Comparison of ENCODE assay signal across 1 cellular context in the genomic region with DNA sequence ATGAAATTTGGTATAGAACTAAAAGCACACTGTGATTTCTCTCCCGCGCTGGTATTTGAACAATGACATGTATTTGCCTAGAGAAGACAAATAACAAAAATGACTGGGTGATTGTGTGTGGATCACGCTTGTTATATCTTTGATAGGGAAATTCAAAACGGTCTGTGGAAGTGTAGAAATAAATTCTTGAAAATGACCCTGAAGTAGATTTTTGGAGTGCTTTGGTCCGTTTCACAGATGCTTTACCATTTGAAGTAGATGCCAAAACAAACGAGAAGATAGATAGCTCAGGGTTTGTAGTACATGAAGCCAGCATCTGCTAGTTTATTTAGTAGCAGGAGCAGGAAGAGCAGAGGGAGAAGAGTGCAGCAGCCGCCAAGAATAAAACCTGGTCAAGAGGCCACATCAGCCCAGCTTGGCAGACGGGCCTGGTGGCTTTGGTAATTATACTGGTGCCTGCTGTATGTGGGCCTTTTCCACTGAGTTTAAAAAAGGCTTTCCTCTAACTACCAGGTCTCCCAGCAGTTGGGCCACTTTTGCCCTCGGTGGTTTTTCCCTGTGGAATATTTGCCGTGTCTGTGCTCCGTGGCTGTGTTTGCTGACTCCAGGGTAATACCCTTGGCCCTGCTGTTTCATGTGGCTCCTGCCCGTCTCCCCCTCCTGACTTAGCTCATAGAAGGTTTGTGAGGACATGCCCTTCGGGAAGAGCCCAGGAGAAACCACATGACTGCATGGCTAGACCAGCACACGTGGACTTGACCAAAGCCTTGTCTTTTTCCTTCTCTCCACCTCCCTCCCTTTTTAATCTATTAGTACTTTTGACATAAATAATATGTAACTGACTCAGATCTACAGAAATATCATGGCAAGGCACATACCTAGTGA.
TF ChIP-seq lines count a peak whose summit lies in the region.

No MANE protein-coding gene starts in this region.

TF ChIP-seq in H1, 55 proteins besides CTCF, POLR2A, EP300 and RAD21 (continued from another document):
- TF ChIP-seq, protein P1, sequence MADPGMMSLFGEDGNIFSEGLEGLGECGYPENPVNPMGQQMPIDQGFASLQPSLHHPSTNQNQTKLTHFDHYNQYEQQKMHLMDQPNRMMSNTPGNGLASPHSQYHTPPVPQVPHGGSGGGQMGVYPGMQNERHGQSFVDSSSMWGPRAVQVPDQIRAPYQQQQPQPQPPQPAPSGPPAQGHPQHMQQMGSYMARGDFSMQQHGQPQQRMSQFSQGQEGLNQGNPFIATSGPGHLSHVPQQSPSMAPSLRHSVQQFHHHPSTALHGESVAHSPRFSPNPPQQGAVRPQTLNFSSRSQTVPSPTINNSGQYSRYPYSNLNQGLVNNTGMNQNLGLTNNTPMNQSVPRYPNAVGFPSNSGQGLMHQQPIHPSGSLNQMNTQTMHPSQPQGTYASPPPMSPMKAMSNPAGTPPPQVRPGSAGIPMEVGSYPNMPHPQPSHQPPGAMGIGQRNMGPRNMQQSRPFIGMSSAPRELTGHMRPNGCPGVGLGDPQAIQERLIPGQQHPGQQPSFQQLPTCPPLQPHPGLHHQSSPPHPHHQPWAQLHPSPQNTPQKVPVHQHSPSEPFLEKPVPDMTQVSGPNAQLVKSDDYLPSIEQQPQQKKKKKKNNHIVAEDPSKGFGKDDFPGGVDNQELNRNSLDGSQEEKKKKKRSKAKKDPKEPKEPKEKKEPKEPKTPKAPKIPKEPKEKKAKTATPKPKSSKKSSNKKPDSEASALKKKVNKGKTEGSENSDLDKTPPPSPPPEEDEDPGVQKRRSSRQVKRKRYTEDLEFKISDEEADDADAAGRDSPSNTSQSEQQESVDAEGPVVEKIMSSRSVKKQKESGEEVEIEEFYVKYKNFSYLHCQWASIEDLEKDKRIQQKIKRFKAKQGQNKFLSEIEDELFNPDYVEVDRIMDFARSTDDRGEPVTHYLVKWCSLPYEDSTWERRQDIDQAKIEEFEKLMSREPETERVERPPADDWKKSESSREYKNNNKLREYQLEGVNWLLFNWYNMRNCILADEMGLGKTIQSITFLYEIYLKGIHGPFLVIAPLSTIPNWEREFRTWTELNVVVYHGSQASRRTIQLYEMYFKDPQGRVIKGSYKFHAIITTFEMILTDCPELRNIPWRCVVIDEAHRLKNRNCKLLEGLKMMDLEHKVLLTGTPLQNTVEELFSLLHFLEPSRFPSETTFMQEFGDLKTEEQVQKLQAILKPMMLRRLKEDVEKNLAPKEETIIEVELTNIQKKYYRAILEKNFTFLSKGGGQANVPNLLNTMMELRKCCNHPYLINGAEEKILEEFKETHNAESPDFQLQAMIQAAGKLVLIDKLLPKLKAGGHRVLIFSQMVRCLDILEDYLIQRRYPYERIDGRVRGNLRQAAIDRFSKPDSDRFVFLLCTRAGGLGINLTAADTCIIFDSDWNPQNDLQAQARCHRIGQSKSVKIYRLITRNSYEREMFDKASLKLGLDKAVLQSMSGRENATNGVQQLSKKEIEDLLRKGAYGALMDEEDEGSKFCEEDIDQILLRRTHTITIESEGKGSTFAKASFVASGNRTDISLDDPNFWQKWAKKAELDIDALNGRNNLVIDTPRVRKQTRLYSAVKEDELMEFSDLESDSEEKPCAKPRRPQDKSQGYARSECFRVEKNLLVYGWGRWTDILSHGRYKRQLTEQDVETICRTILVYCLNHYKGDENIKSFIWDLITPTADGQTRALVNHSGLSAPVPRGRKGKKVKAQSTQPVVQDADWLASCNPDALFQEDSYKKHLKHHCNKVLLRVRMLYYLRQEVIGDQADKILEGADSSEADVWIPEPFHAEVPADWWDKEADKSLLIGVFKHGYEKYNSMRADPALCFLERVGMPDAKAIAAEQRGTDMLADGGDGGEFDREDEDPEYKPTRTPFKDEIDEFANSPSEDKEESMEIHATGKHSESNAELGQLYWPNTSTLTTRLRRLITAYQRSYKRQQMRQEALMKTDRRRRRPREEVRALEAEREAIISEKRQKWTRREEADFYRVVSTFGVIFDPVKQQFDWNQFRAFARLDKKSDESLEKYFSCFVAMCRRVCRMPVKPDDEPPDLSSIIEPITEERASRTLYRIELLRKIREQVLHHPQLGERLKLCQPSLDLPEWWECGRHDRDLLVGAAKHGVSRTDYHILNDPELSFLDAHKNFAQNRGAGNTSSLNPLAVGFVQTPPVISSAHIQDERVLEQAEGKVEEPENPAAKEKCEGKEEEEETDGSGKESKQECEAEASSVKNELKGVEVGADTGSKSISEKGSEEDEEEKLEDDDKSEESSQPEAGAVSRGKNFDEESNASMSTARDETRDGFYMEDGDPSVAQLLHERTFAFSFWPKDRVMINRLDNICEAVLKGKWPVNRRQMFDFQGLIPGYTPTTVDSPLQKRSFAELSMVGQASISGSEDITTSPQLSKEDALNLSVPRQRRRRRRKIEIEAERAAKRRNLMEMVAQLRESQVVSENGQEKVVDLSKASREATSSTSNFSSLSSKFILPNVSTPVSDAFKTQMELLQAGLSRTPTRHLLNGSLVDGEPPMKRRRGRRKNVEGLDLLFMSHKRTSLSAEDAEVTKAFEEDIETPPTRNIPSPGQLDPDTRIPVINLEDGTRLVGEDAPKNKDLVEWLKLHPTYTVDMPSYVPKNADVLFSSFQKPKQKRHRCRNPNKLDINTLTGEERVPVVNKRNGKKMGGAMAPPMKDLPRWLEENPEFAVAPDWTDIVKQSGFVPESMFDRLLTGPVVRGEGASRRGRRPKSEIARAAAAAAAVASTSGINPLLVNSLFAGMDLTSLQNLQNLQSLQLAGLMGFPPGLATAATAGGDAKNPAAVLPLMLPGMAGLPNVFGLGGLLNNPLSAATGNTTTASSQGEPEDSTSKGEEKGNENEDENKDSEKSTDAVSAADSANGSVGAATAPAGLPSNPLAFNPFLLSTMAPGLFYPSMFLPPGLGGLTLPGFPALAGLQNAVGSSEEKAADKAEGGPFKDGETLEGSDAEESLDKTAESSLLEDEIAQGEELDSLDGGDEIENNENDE (IDR thresholded peaks at IDR 0.05; ENCODE audit: insufficient replicate concordance, low read length): no peak
- TF ChIP-seq ASH2L (IDR thresholded peaks at IDR 0.05; ENCODE audit: low read length) (no peak), SP2 (IDR thresholded peaks at IDR 0.05; ENCODE audit: low read length) (no peak), SP1 (IDR thresholded peaks at IDR 0.05; ENCODE audit: low read depth, low read length) (no peak)
- TF ChIP-seq, protein P2, sequence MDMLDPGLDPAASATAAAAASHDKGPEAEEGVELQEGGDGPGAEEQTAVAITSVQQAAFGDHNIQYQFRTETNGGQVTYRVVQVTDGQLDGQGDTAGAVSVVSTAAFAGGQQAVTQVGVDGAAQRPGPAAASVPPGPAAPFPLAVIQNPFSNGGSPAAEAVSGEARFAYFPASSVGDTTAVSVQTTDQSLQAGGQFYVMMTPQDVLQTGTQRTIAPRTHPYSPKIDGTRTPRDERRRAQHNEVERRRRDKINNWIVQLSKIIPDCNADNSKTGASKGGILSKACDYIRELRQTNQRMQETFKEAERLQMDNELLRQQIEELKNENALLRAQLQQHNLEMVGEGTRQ (IDR thresholded peaks at IDR 0.05; ENCODE audit: low read length): no peak
